8 cellular contexts compared by ENCODE assay signal in the genomic region with DNA sequence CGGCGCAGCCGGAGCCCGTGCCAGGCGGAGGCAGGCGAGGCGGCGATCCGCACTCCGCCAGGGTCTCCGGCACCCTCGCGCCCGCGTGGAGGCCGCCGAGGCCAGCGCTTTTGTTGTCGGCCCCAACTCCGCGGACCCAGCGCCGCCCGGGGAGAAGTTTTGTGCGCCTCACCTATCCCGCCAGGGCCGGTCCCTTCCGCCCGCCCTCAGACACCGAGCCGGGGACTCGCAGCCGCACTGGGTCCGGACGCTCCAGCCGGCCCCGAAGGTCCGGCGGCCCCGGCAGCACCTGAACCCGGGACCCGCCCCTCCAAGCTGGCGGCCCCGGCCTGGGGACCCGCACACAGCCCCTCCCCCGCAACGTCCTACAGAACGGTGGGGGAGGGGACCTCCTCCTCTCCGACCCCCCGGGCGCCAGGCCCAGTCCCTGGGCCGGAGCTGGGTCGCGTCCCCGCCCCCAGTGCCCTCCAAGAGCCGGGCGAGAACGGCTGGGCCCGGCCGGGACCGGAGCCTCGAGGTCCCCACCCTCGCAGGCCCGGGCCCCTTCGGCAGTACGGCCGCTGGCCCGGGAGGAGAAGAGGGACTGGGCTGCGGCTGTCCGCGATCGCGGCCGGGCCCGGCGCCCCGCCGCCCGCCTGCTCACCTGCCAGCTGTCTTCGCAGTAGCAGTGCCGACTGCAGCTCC. TPM values are rescaled to one million over a fixed set of nuclear protein-coding genes. Genes with fewer than 3 reads are reported as not detected.
DNase-seq lines count a peak whose midpoint lies in the region; ATAC-seq, FAIRE-seq and TF ChIP-seq lines count a peak whose summit lies in the region.

No MANE protein-coding gene starts in this region.

- H4K20me1 ChIP-seq in HepG2 (ENCODE audit: insufficient read depth, low read length), result no peaks in the 10 kb centered on the region; the same call in none of the 2 replicates

- DNase-seq in activated CD4-positive, alpha-beta T cell treated with anti-CD3 and anti-CD28 coated beads for 24 hours (ENCODE audit: low read depth in 2 of 2), result peak; percentile 14 to 15
- DNase-seq in activated CD4-positive, alpha-beta T cell treated with anti-CD3 and anti-CD28 coated beads for 1 hour, result no peak
- no peak for DNase-seq in SK-N-MC (ENCODE audit: low read depth, low spot score)
- DNase-seq in chondrocyte (ENCODE audit: low spot score), result peak; percentile 87
- no peak for DNase-seq in HepG2 (ENCODE audit: low spot score)
- DNase-seq in stimulated activated CD8-positive, alpha-beta memory T cell treated with anti-CD3 and anti-CD28 coated beads, Interleukin-12 subunit alpha, Interleukin-12 subunit beta, amount 100 ng/mL, for 4 hours (ENCODE audit: low read depth), result peak; percentile 25
- no peak for DNase-seq in NCI-H2081 treated with DMSO at 0.1 percent for 48 hours (lab: John Stamatoyannopoulos, UW)

- H3K36me3 ChIP-seq in SK-N-MC (ENCODE audit: insufficient read depth, low read length) (peaks cover 19% of the 10 kb centered on the region), HepG2 (replicated peaks in 1 of 2; ENCODE audit: control insufficient read depth in 1 of 2, insufficient read depth in 2 of 2, low read length in 2 of 2) (peaks cover 1 to 5% of the 10 kb centered on the region in 2 experiments; a peak in 3 of 5 replicates)

- H3K36me3 Mint-ChIP-seq in chondrocyte (ENCODE audit: low read depth), result no peaks in the 10 kb centered on the region

- in situ Hi-C loops in HepG2 (cut with HindIII; ENCODE audit: extremely low pct_ligation_motif_present, low pct_unique_long_range_greater_than_20kb), result no loop called here

- H2AFZ ChIP-seq in HepG2 (ENCODE audit: low read length), result no peak overlapping the region

- H3K4me3 ChIP-seq in SK-N-MC, result peak overlapping the region; percentile 88
- H3K4me3 ChIP-seq in HepG2 (replicated peaks in 1 of 3; ENCODE audit: insufficient read depth in 1 of 3, low read depth in 2 of 3, low read length in 3 of 3), result peak overlapping the region; percentile 94 to 97 (median 97)

- H3K27ac ChIP-seq in SK-N-MC (peak overlapping the region; percentile 87), HepG2 (ENCODE audit: extremely low read length, insufficient read depth, low read length) (peak overlapping the region; percentile 95)

- TF ChIP-seq CTCF in chondrocyte (IDR thresholded peaks at IDR 0.05), result no peak
- TF ChIP-seq CTCF in HepG2 (CRISPR knock-in tag; IDR thresholded peaks at IDR 0.05), result no peak

- intact Hi-C loops in HepG2 (cut with micrococcal nuclease; ENCODE audit: unreplicated experiment), result loop anchor here (2.0 to 5.0 kb wide), 3 partner anchors 53 to 223 kb away; partner anchors contain the start of genes CYB5D2 and ZZEF1

- peaks cover 60% of the 10 kb centered on the region for H3K4me1 ChIP-seq in HepG2 (ENCODE audit: insufficient read depth, low read length)

- no peaks in the 10 kb centered on the region for H3K27me3 Mint-ChIP-seq in chondrocyte (ENCODE audit: low read depth)

- H3K9ac ChIP-seq in SK-N-MC (ENCODE audit: insufficient read length) (peak overlapping the region; percentile 95), HepG2 (ENCODE audit: insufficient read depth, low read depth, low read length) (peak overlapping the region; percentile 97)

- BruUV-seq in HepG2 (replicated peaks; lab: Mats Ljungman, UMichigan), result TSS peak; percentile 85

- TF ChIP-seq POLR2A in HepG2 (IDR thresholded peaks at IDR 0.05; ENCODE audit: insufficient read depth in 1 of 2, low read depth in 2 of 2, low read length in 2 of 2), result no peak; a peak in 1 of 4 replicates

- H3K4me3 Mint-ChIP-seq in chondrocyte (ENCODE audit: unreplicated experiment), result peak overlapping the region; percentile 84

- TF ChIP-seq EP300 in HepG2 (IDR thresholded peaks at IDR 0.05; ENCODE audit: low read depth in 2 of 2, low read length in 2 of 2), result no peak
- TF ChIP-seq EP300 in HepG2 (CRISPR knock-in tag; IDR thresholded peaks at IDR 0.05; ENCODE audit: borderline replicate concordance), result no peak

- 0 out of 2 replicates have a peak, but pooled peaks have one; percentile 1 for TF ChIP-seq RAD21 in HepG2 (CRISPR knock-in tag; IDR thresholded peaks at IDR 0.05)

- no CpG with 5 or more reads among the region's 81 CpGs for WGBS in HepG2 (ENCODE audit: low lambda C conversion rate)

- no peaks in the 10 kb centered on the region; a peak in 1 of 5 replicates for H3K27me3 ChIP-seq in HepG2 (ENCODE audit: control insufficient read depth in 1 of 2, insufficient read depth in 2 of 2, low read length in 2 of 2)

- CTCF ChIA-PET in HepG2 (lab: Yijun Ruan, JAX; ENCODE audit: low intra/inter-chr PET ratio, low total read pairs), result interaction anchor here (2.1 kb wide), 1 partner anchor 150 kb away, joined by 11 read pairs; no protein-coding TSS in a partner anchor

- ATAC-seq in HG03039 (IDR thresholded peaks at IDR 0.05; ENCODE audit: unreplicated experiment) (peak; percentile 19), HepG2 (peak; percentile 32)

- H3K27ac Mint-ChIP-seq in chondrocyte (ENCODE audit: unreplicated experiment), result no peak overlapping the region

- H3K4me1 Mint-ChIP-seq in chondrocyte (ENCODE audit: low read depth), result peaks cover 29% of the 10 kb centered on the region

- H3K79me2 ChIP-seq in HepG2 (ENCODE audit: insufficient read depth, low read length), result peaks cover 44% of the 10 kb centered on the region

- peak overlapping the region; percentile 97 for H3K4me2 ChIP-seq in HepG2 (ENCODE audit: low read depth, low read length)

- H3K9me3 ChIP-seq in SK-N-MC (ENCODE audit: low read depth, low read length), result no peaks in the 10 kb centered on the region
- no peaks in the 10 kb centered on the region for H3K9me3 ChIP-seq in HepG2 (ENCODE audit: low read length)

- no peak for FAIRE-seq in HepG2 (lab: Jason Lieb, UNC)

- H3K9me3 Mint-ChIP-seq in chondrocyte (ENCODE audit: low read depth), result no peaks in the 10 kb centered on the region

- POLR2A ChIA-PET in HepG2 (lab: Yijun Ruan, JAX), result no interaction called here

TF ChIP-seq in HepG2, 621 proteins besides CTCF, POLR2A, EP300 and RAD21 (continues in another document):
- TF ChIP-seq NCOR1 (IDR thresholded peaks at IDR 0.05; ENCODE audit: borderline replicate concordance, low read length) (no peak), ZNF263 (CRISPR knock-in tag; IDR thresholded peaks at IDR 0.05) (no peak; the same call in 1 of the 2 replicates), RXRA (CRISPR knock-in tag; IDR thresholded peaks at IDR 0.05) (no peak; the same call in 1 of the 2 replicates), KMT2A (CRISPR knock-in tag; IDR thresholded peaks at IDR 0.05) (no peak), HOXA5 (CRISPR knock-in tag; IDR thresholded peaks at IDR 0.05) (no peak), KDM5A (IDR thresholded peaks at IDR 0.05; ENCODE audit: borderline replicate concordance, low read length) (no peak; the same call in 1 of the 2 replicates), HMG20A (CRISPR knock-in tag; IDR thresholded peaks at IDR 0.05; ENCODE audit: borderline replicate concordance) (no peak), ZNF772 (CRISPR knock-in tag; IDR thresholded peaks at IDR 0.05) (no peak), DPF2 (CRISPR knock-in tag; IDR thresholded peaks at IDR 0.05; ENCODE audit: borderline replicate concordance, low read depth) (no peak), KDM2A (CRISPR knock-in tag; IDR thresholded peaks at IDR 0.05; ENCODE audit: borderline replicate concordance, low read depth) (0 out of 2 replicates have a peak, but pooled peaks have one; percentile 6), ATRX (CRISPR knock-in tag; IDR thresholded peaks at IDR 0.05; ENCODE audit: borderline replicate concordance) (no peak), RFX5 (IDR thresholded peaks at IDR 0.05; ENCODE audit: low read depth, low read length) (no peak), ZNF703 (CRISPR knock-in tag; IDR thresholded peaks at IDR 0.05; ENCODE audit: borderline replicate concordance) (0 out of 2 replicates have a peak, but pooled peaks have one; percentile 22)
- TF ChIP-seq, protein P1, sequence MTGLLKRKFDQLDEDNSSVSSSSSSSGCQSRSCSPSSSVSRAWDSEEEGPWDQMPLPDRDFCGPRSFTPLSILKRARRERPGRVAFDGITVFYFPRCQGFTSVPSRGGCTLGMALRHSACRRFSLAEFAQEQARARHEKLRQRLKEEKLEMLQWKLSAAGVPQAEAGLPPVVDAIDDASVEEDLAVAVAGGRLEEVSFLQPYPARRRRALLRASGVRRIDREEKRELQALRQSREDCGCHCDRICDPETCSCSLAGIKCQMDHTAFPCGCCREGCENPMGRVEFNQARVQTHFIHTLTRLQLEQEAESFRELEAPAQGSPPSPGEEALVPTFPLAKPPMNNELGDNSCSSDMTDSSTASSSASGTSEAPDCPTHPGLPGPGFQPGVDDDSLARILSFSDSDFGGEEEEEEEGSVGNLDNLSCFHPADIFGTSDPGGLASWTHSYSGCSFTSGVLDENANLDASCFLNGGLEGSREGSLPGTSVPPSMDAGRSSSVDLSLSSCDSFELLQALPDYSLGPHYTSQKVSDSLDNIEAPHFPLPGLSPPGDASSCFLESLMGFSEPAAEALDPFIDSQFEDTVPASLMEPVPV (CRISPR knock-in tag; IDR thresholded peaks at IDR 0.05), result no peak

RNA-seq across cellular contexts. Expression of gene UBE2G1, which starts 0.7 kb away (rescaled TPM):
- total RNA-seq in chondrocyte, result 54.6 to 80.0 TPM (median 79.2 TPM) in 3 replicates
- 42.6 and 49.8 TPM in 2 replicates for total RNA-seq in HepG2 (2016; rRNA removed; fragmentation: Illumina TruSeq; extraction: Trizol)
- total RNA-seq in HepG2 (2016; cell fraction: cytosol; rRNA removed; fragmentation: Illumina TruSeq; extraction: Trizol; ENCODE audit: low read depth), result 25.2 and 26.2 TPM in 2 replicates
- 40.8 and 52.8 TPM in 2 replicates for total RNA-seq in HepG2 (2016; cell fraction: insoluble cytoplasmic fraction; rRNA removed; fragmentation: Illumina TruSeq; extraction: Trizol)
- total RNA-seq in HepG2 (2016; cell fraction: membrane; rRNA removed; fragmentation: Illumina TruSeq; extraction: Trizol), result 31.5 and 33.2 TPM in 2 replicates
- total RNA-seq in HepG2 (2016; cell fraction: nucleus; rRNA removed; fragmentation: Illumina TruSeq; extraction: Trizol), result 21.4 and 24.8 TPM in 2 replicates
- 23.8 and 27.9 TPM in 2 replicates for polyA plus RNA-seq in HepG2 (2011; rRNA removed)
- polyA plus RNA-seq in HepG2 (2011; cell fraction: cytosol; rRNA removed), result 13.1 and 17.7 TPM in 2 replicates
- polyA plus RNA-seq in HepG2 (2011; cell fraction: nucleus; rRNA removed), result 8.2 and 9.0 TPM in 2 replicates
- 25.8 and 29.5 TPM in 2 replicates for polyA plus RNA-seq in HepG2 (2012)
- 8.2 and 10.4 TPM in 2 replicates for polyA plus RNA-seq in HepG2 (2016; cell fraction: cytosol; fragmentation: Illumina TruSeq; extraction: Trizol; ENCODE audit: low read depth)
- 65.7 and 70.2 TPM in 2 replicates for polyA plus RNA-seq in HepG2 (2016; cell fraction: insoluble cytoplasmic fraction; fragmentation: Illumina TruSeq; extraction: Trizol; ENCODE audit: low read depth)
- polyA plus RNA-seq in HepG2 (2016; cell fraction: membrane; fragmentation: Illumina TruSeq; extraction: Trizol; ENCODE audit: low read depth), result 21.4 and 22.3 TPM in 2 replicates
- polyA plus RNA-seq in HepG2 (2016; cell fraction: nucleus; fragmentation: Illumina TruSeq; extraction: Trizol; ENCODE audit: insufficient read depth, low read depth), result 32.4 and 34.7 TPM in 2 replicates
- 18.4 and 18.9 TPM in 2 replicates for polyA minus RNA-seq in HepG2 (2011; rRNA and poly(A)+ RNA removed; ENCODE audit: low replicate concordance)
- polyA minus RNA-seq in HepG2 (2011; cell fraction: cytosol; rRNA and poly(A)+ RNA removed), result 25.8 and 28.5 TPM in 2 replicates
- 19.7 and 20.6 TPM in 2 replicates for polyA minus RNA-seq in HepG2 (2011; cell fraction: nucleus; rRNA and poly(A)+ RNA removed)

Comparison
In these comparisons a context has a peak if more than half of its experiments do, and no peak if none do; other contexts are left out.
1. DNase-seq: peak in activated CD4-positive, alpha-beta T cell treated with anti-CD3 and anti-CD28 coated beads for 24 hours (2 of 2), chondrocyte (single experiment) and stimulated activated CD8-positive, alpha-beta memory T cell treated with anti-CD3 and anti-CD28 coated beads, Interleukin-12 subunit alpha, Interleukin-12 subunit beta, amount 100 ng/mL, for 4 hours (single experiment); none in activated CD4-positive, alpha-beta T cell treated with anti-CD3 and anti-CD28 coated beads for 1 hour (single experiment), SK-N-MC (single experiment), HepG2 (single experiment) and NCI-H2081 treated with DMSO at 0.1 percent for 48 hours (single experiment).